ENCODE assay signal across 12 cellular contexts in genomic region chr16:86222965-86223551, GRCh38.
DNase-seq lines count a peak whose midpoint lies in the region; ATAC-seq and TF ChIP-seq lines count a peak whose summit lies in the region.
"Had no signal": no experiment of that assay in that cellular context is flagged by ENCODE, and none has a peak within 500 bp of the region (broad histone marks: within the 10 kb centered on the region; RNA-seq: fewer than 3 reads in every experiment).

No MANE protein-coding gene starts in this region.

- H3K36me3 ChIP-seq in SJSA1 (peaks cover 17% of the 10 kb centered on the region), heart right ventricle (no peaks in the 10 kb centered on the region)

- no peak for TF ChIP-seq CTCF in heart right ventricle (IDR thresholded peaks at IDR 0.05)

- H3K9me3 ChIP-seq in SJSA1 (replicated peaks) (no peaks in the 10 kb centered on the region), heart right ventricle (no peaks in the 10 kb centered on the region)

- DNase-seq in GM03348 (ENCODE audit: low spot score) (peak; percentile 85), SJSA1 (ENCODE audit: low read depth in 1 of 2, low spot score in 2 of 2) (peak; percentile 80 to 96), fibroblast of gingiva (ENCODE audit: low read depth) (peak; percentile 94), skeletal muscle cell (ENCODE audit: low read depth) (peak; percentile 68), NCI-H187 treated with DMSO at 0.1 percent for 48 hours (lab: John Stamatoyannopoulos, UW) (no peak), heart right ventricle (no peak)
- no peak for DNase-seq in activated naive CD4-positive, alpha-beta T cell (lab: John Stamatoyannopoulos, UW)
- DNase-seq: effector CD4-positive, alpha-beta T cell; NCI-H1092 treated with DMSO at 0.1 percent for 48 hours; NCI-H524 treated with DMSO at 0.1 percent for 48 hours had no signal

- H3K4me1 ChIP-seq in SJSA1 (replicated peaks) = peaks cover 92% of the 10 kb centered on the region
- H3K4me1 ChIP-seq in heart right ventricle = peaks cover 0 to 5% (median 0%) of the 10 kb centered on the region in 9 donors

- ATAC-seq in HG02884 (IDR thresholded peaks at IDR 0.05; ENCODE audit: unreplicated experiment) (no peak), heart right ventricle (no peak)
- ATAC-seq: activated naive CD4-positive, alpha-beta T cell treated with anti-CD3 and anti-CD28 coated beads, Interleukin-2, amount 50 U/mL, for 72 hours had no signal

- 48 to 56% methylated on average over 11 of the region's 11 CpGs for WGBS in heart right ventricle, 2 donors

- H3K4me3 ChIP-seq in SJSA1 (peak overlapping the region; percentile 43), skeletal muscle cell (ENCODE audit: low read depth, low read length) (peak overlapping the region; percentile 26), heart right ventricle (no peak overlapping the region)

- H3K27ac ChIP-seq in SJSA1 (peak overlapping the region; percentile 86), heart right ventricle (no peak overlapping the region)

- H3K27me3 ChIP-seq in SJSA1 (replicated peaks) (no peaks in the 10 kb centered on the region), heart right ventricle (peaks cover 0 to 80% (median 60%) of the 10 kb centered on the region in 7 donors)

- intact Hi-C loops in heart right ventricle (cut with DNase I) = no loop called here

Comparison
In these comparisons a context has a peak if more than half of its experiments do, and no peak if none do; other contexts are left out.
1. DNase-seq: peak in GM03348 (single experiment), SJSA1 (2 of 2), fibroblast of gingiva (single experiment) and skeletal muscle cell (single experiment); none in NCI-H187 treated with DMSO at 0.1 percent for 48 hours (single experiment), activated naive CD4-positive, alpha-beta T cell (0 of 4) and heart right ventricle (0 of 2).
2. H3K4me3 ChIP-seq: peak in SJSA1 (single experiment) and skeletal muscle cell (single experiment); none in heart right ventricle (0 of 10).